In genomic region chr3:105812194-105812586, GRCh38 we compare ENCODE assay signal across 13 cellular contexts. TPM values are rescaled to one million over a fixed set of nuclear protein-coding genes. Genes with fewer than 3 reads are reported as not detected.
DNase-seq lines count a peak whose midpoint lies in the region; ATAC-seq and TF ChIP-seq lines count a peak whose summit lies in the region.
"Had no signal": no experiment of that assay in that cellular context is flagged by ENCODE, and none has a peak within 500 bp of the region (broad histone marks: within the 10 kb centered on the region; RNA-seq: fewer than 3 reads in every experiment).

No MANE protein-coding gene starts in this region.

- H3K27me3 Mint-ChIP-seq in activated T-cell treated with anti-CD3 and anti-CD28 coated beads, Interleukin-2, amount 50 U/mL, for 24 hours, result no peaks in the 10 kb centered on the region
- H3K27me3 Mint-ChIP-seq in effector memory CD8-positive, alpha-beta T cell, result no peaks in the 10 kb centered on the region
- H3K27me3 Mint-ChIP-seq in type B pancreatic cell, result no peaks in the 10 kb centered on the region

- no peak for TF ChIP-seq CTCF in type B pancreatic cell (conservative IDR thresholded peaks at IDR 0.05)

- H3K36me3 Mint-ChIP-seq in activated T-cell treated with anti-CD3 and anti-CD28 coated beads, Interleukin-2, amount 50 U/mL, for 24 hours (ENCODE audit: low read depth), result peaks cover 69% of the 10 kb centered on the region
- peaks cover 9% of the 10 kb centered on the region for H3K36me3 Mint-ChIP-seq in effector memory CD8-positive, alpha-beta T cell (ENCODE audit: insufficient read depth)
- H3K36me3 Mint-ChIP-seq in type B pancreatic cell, result peaks cover 24% of the 10 kb centered on the region

- peak overlapping the region; percentile 35 for H3K27ac Mint-ChIP-seq in activated T-cell treated with anti-CD3 and anti-CD28 coated beads, Interleukin-2, amount 50 U/mL, for 24 hours
- H3K27ac Mint-ChIP-seq in effector memory CD8-positive, alpha-beta T cell, result peak overlapping the region; percentile 3 to 39
- no peak overlapping the region for H3K27ac Mint-ChIP-seq in type B pancreatic cell

- peaks cover 4% of the 10 kb centered on the region for H3K9me3 Mint-ChIP-seq in activated T-cell treated with anti-CD3 and anti-CD28 coated beads, Interleukin-2, amount 50 U/mL, for 24 hours
- no peaks in the 10 kb centered on the region for H3K9me3 Mint-ChIP-seq in effector memory CD8-positive, alpha-beta T cell
- no peaks in the 10 kb centered on the region for H3K9me3 Mint-ChIP-seq in type B pancreatic cell

- ATAC-seq in effector memory CD8-positive, alpha-beta T cell (replicated peaks), result no peak
- ATAC-seq in HG03045 (IDR thresholded peaks at IDR 0.05; ENCODE audit: unreplicated experiment) (no peak), GM18868 (IDR thresholded peaks at IDR 0.05; ENCODE audit: unreplicated experiment) (no peak)
- ATAC-seq: left ventricle myocardium superior had no signal

- H3K4me1 Mint-ChIP-seq in activated T-cell treated with anti-CD3 and anti-CD28 coated beads, Interleukin-2, amount 50 U/mL, for 24 hours (ENCODE audit: low read depth), result peaks cover 70% of the 10 kb centered on the region
- peaks cover 37 to 45% of the 10 kb centered on the region in 2 donors for H3K4me1 Mint-ChIP-seq in effector memory CD8-positive, alpha-beta T cell (ENCODE audit: low read depth in 2 of 2)
- peaks cover 19% of the 10 kb centered on the region for H3K4me1 Mint-ChIP-seq in type B pancreatic cell (ENCODE audit: unreplicated experiment)

- no peak overlapping the region for H3K4me3 Mint-ChIP-seq in activated T-cell treated with anti-CD3 and anti-CD28 coated beads, Interleukin-2, amount 50 U/mL, for 24 hours
- peak overlapping the region in 1 of 2 donors; percentile 43 for H3K4me3 Mint-ChIP-seq in effector memory CD8-positive, alpha-beta T cell
- no peak overlapping the region for H3K4me3 Mint-ChIP-seq in type B pancreatic cell

- DNase-seq in activated T-cell treated with anti-CD3 and anti-CD28 coated beads, Interleukin-2, amount 50 U/mL, for 24 hours, result no peak
- DNase-seq in activated T-cell treated with anti-CD3 and anti-CD28 coated beads for 4 hours, result no peak
- peak; percentile 86 for DNase-seq in M059J (ENCODE audit: low read depth)
- no peak for DNase-seq in effector memory CD8-positive, alpha-beta T cell
- peak; percentile 79 for DNase-seq in renal cortical epithelial cell (ENCODE audit: low read depth)
- no peak for DNase-seq in type B pancreatic cell (ENCODE audit: extremely low spot score, unreplicated experiment)
- DNase-seq: glutamatergic neuron; left ventricle myocardium superior; MG63; nucleus accumbens; stimulated activated CD4-positive, alpha-beta T cell treated with anti-CD3 and anti-CD28 coated beads, Interleukin-12 subunit alpha, Interleukin-12 subunit beta, amount 100 ng/mL, for 4 hours had no signal

RNA-seq across cellular contexts. Expression of gene CBLB, which starts 56.6 kb away (rescaled TPM):
- 11.0 and 11.4 TPM in 2 replicates for total RNA-seq in M059J (2014; rRNA removed; shearing (Covaris generic))
- total RNA-seq in renal cortical epithelial cell (11.3 and 94.7 TPM in 2 replicates), type B pancreatic cell (ENCODE audit: low replicate concordance) (50.6 and 57.0 TPM in 2 replicates)

Comparison
In these comparisons a context has a peak if more than half of its experiments do, and no peak if none do; other contexts are left out.
1. DNase-seq: peak in M059J (single experiment) and renal cortical epithelial cell (single experiment); none in activated T-cell treated with anti-CD3 and anti-CD28 coated beads, Interleukin-2, amount 50 U/mL, for 24 hours (single experiment), activated T-cell treated with anti-CD3 and anti-CD28 coated beads for 4 hours (single experiment), effector memory CD8-positive, alpha-beta T cell (0 of 3) and type B pancreatic cell (single experiment).